13 cellular contexts compared by ENCODE assay signal in the genomic region with DNA sequence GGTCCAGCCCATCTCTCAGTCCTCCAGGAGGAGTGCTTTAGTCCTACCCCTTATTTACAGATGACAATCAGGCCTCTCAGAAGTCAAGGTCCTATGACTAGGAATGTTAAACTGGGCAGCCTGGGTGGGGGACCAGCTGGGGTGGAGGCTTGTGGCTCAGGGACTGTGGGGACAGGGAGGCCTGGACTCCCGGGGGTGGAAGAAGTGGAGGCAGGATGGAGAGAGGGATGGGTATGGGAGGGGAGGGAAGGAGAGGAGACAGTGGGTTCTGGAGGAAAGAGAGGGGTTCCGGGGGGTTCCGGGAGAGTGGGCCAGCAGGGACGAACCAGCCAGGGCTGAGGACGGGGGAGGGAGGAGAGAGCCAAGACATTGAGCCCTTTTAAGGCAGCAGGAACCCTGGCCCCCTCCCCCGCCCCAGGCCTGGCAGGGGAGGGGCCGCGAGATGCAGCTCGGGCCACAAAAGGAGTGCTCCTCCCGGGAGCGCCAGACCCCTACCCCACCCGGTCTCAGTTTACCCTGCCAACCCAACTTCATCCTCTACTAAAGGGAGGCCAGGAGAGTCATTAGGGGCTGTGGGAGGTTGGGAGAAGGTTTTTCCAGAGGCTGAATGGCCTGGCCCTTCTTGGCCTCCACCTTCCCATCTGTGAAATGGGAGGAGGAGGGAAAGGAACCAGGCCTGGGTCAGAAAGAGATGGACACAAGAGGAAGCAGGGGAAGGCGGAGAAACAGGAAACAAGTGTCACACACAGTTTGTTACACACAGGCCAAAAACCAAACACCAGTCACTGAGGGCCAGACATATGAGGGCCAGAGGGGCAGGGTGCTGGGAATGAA. TPM values are rescaled to one million over a fixed set of nuclear protein-coding genes. Genes with fewer than 3 reads are reported as not detected.
DNase-seq lines count a peak whose midpoint lies in the region; ATAC-seq and TF ChIP-seq lines count a peak whose summit lies in the region.
"Had no signal": no experiment of that assay in that cellular context is flagged by ENCODE, and none has a peak within 500 bp of the region (broad histone marks: within the 10 kb centered on the region; RNA-seq: fewer than 3 reads in every experiment).

No MANE protein-coding gene starts in this region.

- peaks cover 20% of the 10 kb centered on the region for H3K4me1 Mint-ChIP-seq in stimulated activated naive CD8-positive, alpha-beta T cell treated with anti-CD3 and anti-CD28 coated beads, Interleukin-15, Interleukin-2, amounts not matched to agents 100 ng/mL and 50 ng/mL, for 24 hours (ENCODE audit: low read depth)
- H3K4me1 Mint-ChIP-seq in neural crest cell, result peaks cover 28% of the 10 kb centered on the region
- peaks cover 16% of the 10 kb centered on the region for H3K4me1 Mint-ChIP-seq in activated CD8-positive, alpha-beta T cell treated with anti-CD3 and anti-CD28 coated beads, Interleukin-2, amount 10 ng/mL, durations not matched to agents 7 days and 5 days (ENCODE audit: low read depth)

- H3K27ac ChIP-seq in cingulate gyrus (ENCODE audit: low read depth, low read length), result peak overlapping the region; percentile 10

- H3K4me3 Mint-ChIP-seq in stimulated activated naive CD8-positive, alpha-beta T cell treated with anti-CD3 and anti-CD28 coated beads, Interleukin-15, Interleukin-2, amounts not matched to agents 100 ng/mL and 50 ng/mL, for 24 hours, result no peak overlapping the region
- peak overlapping the region; percentile 87 for H3K4me3 Mint-ChIP-seq in neural crest cell
- no peak overlapping the region for H3K4me3 Mint-ChIP-seq in activated CD8-positive, alpha-beta T cell treated with anti-CD3 and anti-CD28 coated beads, Interleukin-2, amount 10 ng/mL, durations not matched to agents 7 days and 5 days

- H3K36me3 Mint-ChIP-seq in stimulated activated naive CD8-positive, alpha-beta T cell treated with anti-CD3 and anti-CD28 coated beads, Interleukin-15, Interleukin-2, amounts not matched to agents 100 ng/mL and 50 ng/mL, for 24 hours (ENCODE audit: low read depth), result peaks cover 23% of the 10 kb centered on the region
- peaks cover 12% of the 10 kb centered on the region for H3K36me3 Mint-ChIP-seq in neural crest cell (ENCODE audit: low read depth)
- no peaks in the 10 kb centered on the region for H3K36me3 Mint-ChIP-seq in activated CD8-positive, alpha-beta T cell treated with anti-CD3 and anti-CD28 coated beads, Interleukin-2, amount 10 ng/mL, durations not matched to agents 7 days and 5 days (ENCODE audit: low read depth)

- CTCF ChIA-PET in activated CD8-positive, alpha-beta T cell treated with anti-CD3 and anti-CD28 coated beads, Interleukin-2, amount 10 ng/mL, durations not matched to agents 7 days and 5 days (lab: Charles Lee), result interaction anchor here (1.2 to 2.8 kb wide), 3 partner anchors 11 to 19 kb away, joined by 6 to 40 read pairs (median 9); a partner anchor contains a TSS

- peak overlapping the region; percentile 45 for H3K27ac Mint-ChIP-seq in stimulated activated naive CD8-positive, alpha-beta T cell treated with anti-CD3 and anti-CD28 coated beads, Interleukin-15, Interleukin-2, amounts not matched to agents 100 ng/mL and 50 ng/mL, for 24 hours
- peak overlapping the region; percentile 81 for H3K27ac Mint-ChIP-seq in neural crest cell (ENCODE audit: unreplicated experiment)
- H3K27ac Mint-ChIP-seq in activated CD8-positive, alpha-beta T cell treated with anti-CD3 and anti-CD28 coated beads, Interleukin-2, amount 10 ng/mL, durations not matched to agents 7 days and 5 days, result no peak overlapping the region
- H3K27ac Mint-ChIP-seq: activated naive CD8-positive, alpha-beta T cell treated with anti-CD3 and anti-CD28 coated beads, Interleukin-2, amount 50 U/mL, for 24 hours; CD8-positive, alpha-beta T cell had no signal

- DNase-seq in stimulated activated naive CD8-positive, alpha-beta T cell treated with anti-CD3 and anti-CD28 coated beads, Interleukin-15, Interleukin-2, amounts not matched to agents 100 U/mL and 50 U/mL, for 24 hours, result no peak
- DNase-seq in neural crest cell (ENCODE audit: low read depth, low spot score), result peak; percentile 5
- no peak for DNase-seq in activated CD4-positive, alpha-beta T cell treated with anti-CD3 and anti-CD28 coated beads for 1 hour
- no peak for DNase-seq in activated CD4-positive, alpha-beta T cell treated with anti-CD3 and anti-CD28 coated beads, Interleukin-2, amount 50 U/mL, for 48 hours
- no peak for DNase-seq in central memory CD4-positive, alpha-beta T cell
- no peak for DNase-seq in activated CD8-positive, alpha-beta T cell treated with anti-CD3 and anti-CD28 coated beads, Interleukin-2, amount 10 ng/mL, durations not matched to agents 7 days and 5 days
- DNase-seq: activated CD4-positive, alpha-beta T cell treated with anti-CD3 and anti-CD28 coated beads, Interleukin-2, amount 50 U/mL, for 1 hour; activated naive CD8-positive, alpha-beta T cell treated with anti-CD3 and anti-CD28 coated beads, Interleukin-2, amount 50 U/mL, for 24 hours; CD8-positive, alpha-beta T cell; midbrain had no signal

- no peaks in the 10 kb centered on the region for H3K9me3 Mint-ChIP-seq in stimulated activated naive CD8-positive, alpha-beta T cell treated with anti-CD3 and anti-CD28 coated beads, Interleukin-15, Interleukin-2, amounts not matched to agents 100 ng/mL and 50 ng/mL, for 24 hours
- H3K9me3 Mint-ChIP-seq in neural crest cell, result no peaks in the 10 kb centered on the region
- H3K9me3 Mint-ChIP-seq in activated CD8-positive, alpha-beta T cell treated with anti-CD3 and anti-CD28 coated beads, Interleukin-2, amount 10 ng/mL, durations not matched to agents 7 days and 5 days (ENCODE audit: insufficient read depth), result no peaks in the 10 kb centered on the region
- H3K9me3 Mint-ChIP-seq: activated naive CD8-positive, alpha-beta T cell treated with anti-CD3 and anti-CD28 coated beads, Interleukin-2, amount 50 U/mL, for 24 hours; CD8-positive, alpha-beta T cell had no signal

- POLR2A ChIA-PET in activated CD8-positive, alpha-beta T cell treated with anti-CD3 and anti-CD28 coated beads, Interleukin-2, amount 10 ng/mL, durations not matched to agents 7 days and 5 days (lab: Charles Lee), result no interaction called here

- no peak for TF ChIP-seq CTCF in neural crest cell (conservative IDR thresholded peaks at IDR 0.05)

- ATAC-seq in stimulated activated naive CD8-positive, alpha-beta T cell treated with anti-CD3 and anti-CD28 coated beads, Interleukin-15, Interleukin-2, amounts not matched to agents 100 U/mL and 50 U/mL, for 24 hours, result no peak
- no peak for ATAC-seq in activated CD8-positive, alpha-beta T cell treated with anti-CD3 and anti-CD28 coated beads, Interleukin-2, amount 10 ng/mL, durations not matched to agents 7 days and 5 days

- peaks cover 14% of the 10 kb centered on the region for H3K27me3 Mint-ChIP-seq in stimulated activated naive CD8-positive, alpha-beta T cell treated with anti-CD3 and anti-CD28 coated beads, Interleukin-15, Interleukin-2, amounts not matched to agents 100 ng/mL and 50 ng/mL, for 24 hours
- H3K27me3 Mint-ChIP-seq in neural crest cell (ENCODE audit: low read depth), result peaks cover 10% of the 10 kb centered on the region
- H3K27me3 Mint-ChIP-seq in activated CD8-positive, alpha-beta T cell treated with anti-CD3 and anti-CD28 coated beads, Interleukin-2, amount 10 ng/mL, durations not matched to agents 7 days and 5 days (ENCODE audit: low read depth), result peaks cover 32% of the 10 kb centered on the region

RNA-seq across cellular contexts. Expression of a gene that starts 1.6 kb away (rescaled TPM):
- total RNA-seq in neural crest cell, result 114 and 118 TPM in 2 replicates
- total RNA-seq in activated CD8-positive, alpha-beta T cell treated with anti-CD3 and anti-CD28 coated beads, Interleukin-2, amount 10 ng/mL, durations not matched to agents 7 days and 5 days, result 10 to 100 TPM in 1 of 2 experiments, 1 to 10 TPM in 1; 9.9 to 14.4 TPM

RNA-seq across cellular contexts. Expression of a gene that starts 11.6 kb away (rescaled TPM):
- 36.8 and 38.6 TPM in 2 replicates for total RNA-seq in neural crest cell
- total RNA-seq in activated CD8-positive, alpha-beta T cell treated with anti-CD3 and anti-CD28 coated beads, Interleukin-2, amount 10 ng/mL, durations not matched to agents 7 days and 5 days, result under 1 TPM; 0.53 to 0.89 TPM

RNA-seq across cellular contexts. Expression of a gene that starts 12.0 kb away (rescaled TPM):
- 107 and 110 TPM in 2 replicates for total RNA-seq in neural crest cell
- total RNA-seq in activated CD8-positive, alpha-beta T cell treated with anti-CD3 and anti-CD28 coated beads, Interleukin-2, amount 10 ng/mL, durations not matched to agents 7 days and 5 days, result 10 to 100 TPM; 20.6 TPM

RNA-seq across cellular contexts. Expression of a gene that starts 34.4 kb away (rescaled TPM):
- 0.32 and 0.44 TPM in 2 replicates for total RNA-seq in neural crest cell
- total RNA-seq in activated CD8-positive, alpha-beta T cell treated with anti-CD3 and anti-CD28 coated beads, Interleukin-2, amount 10 ng/mL, durations not matched to agents 7 days and 5 days, result under 1 TPM; 0.55 to 0.68 TPM

RNA-seq across cellular contexts. Expression of a gene that starts 47.4 kb away (rescaled TPM):
- not detected in 2 replicates for total RNA-seq in neural crest cell
- total RNA-seq in activated CD8-positive, alpha-beta T cell treated with anti-CD3 and anti-CD28 coated beads, Interleukin-2, amount 10 ng/mL, durations not matched to agents 7 days and 5 days, result not detected
- total RNA-seq: CD8-positive, alpha-beta T cell; Peyer's patch had no signal

Comparison
In these comparisons a context has a peak if more than half of its experiments do, and no peak if none do; other contexts are left out.
1. RNA of a gene that starts 11.6 kb away (total RNA-seq): 36.8 to 38.6 TPM in neural crest cell; 0.53 to 0.89 TPM in activated CD8-positive, alpha-beta T cell treated with anti-CD3 and anti-CD28 coated beads, Interleukin-2, amount 10 ng/mL, durations not matched to agents 7 days and 5 days; every median in the first group is over 10 times any median in the second.